19 cellular contexts compared by ENCODE assay signal in genomic region chr22:22219140-22219996, GRCh38. TPM values are rescaled to one million over a fixed set of nuclear protein-coding genes. Genes with fewer than 3 reads are reported as not detected.
"Had no signal": no experiment of that assay in that cellular context is flagged by ENCODE, and none has a peak within 500 bp of the region (broad histone marks: within the 10 kb centered on the region; RNA-seq: fewer than 3 reads in every experiment).

No MANE protein-coding gene starts in this region.

- H3K9ac ChIP-seq: parathyroid adenoma had no signal

- H3K9me3 Mint-ChIP-seq: activated naive CD4-positive, alpha-beta T cell treated with anti-CD3 and anti-CD28 coated beads, Interleukin-2, amount 50 U/mL, for 72 hours; activated T-cell treated with anti-CD3 and anti-CD28 coated beads, Interleukin-2, amount 50 U/mL, for 24 hours; nephron; stimulated activated naive CD8-positive, alpha-beta T cell treated with anti-CD3 and anti-CD28 coated beads, Interleukin-15, amount 100 ng/mL, for 72 hours had no signal

- DNase-seq: activated CD4-positive, alpha-beta T cell treated with anti-CD3 and anti-CD28 coated beads, Interleukin-2, amount 50 U/mL, for 1 hour; activated effector memory CD4-positive, alpha-beta T cell treated with anti-CD3 and anti-CD28 coated beads, Interleukin-2, amount 50 U/mL, for 16 hours; activated T-cell treated with anti-CD3 and anti-CD28 coated beads, Interleukin-2, amount 50 U/mL, for 24 hours; amniotic stem cell; effector memory CD4-positive, alpha-beta T cell; hippocampal formation; left ventricle myocardium superior; mesenchymal stem cell; stimulated activated CD4-positive, alpha-beta T cell treated with anti-CD3 and anti-CD28 coated beads, Interleukin-4, amount 100 ng/mL, for 4 hours; stimulated activated naive CD8-positive, alpha-beta T cell treated with anti-CD3 and anti-CD28 coated beads, Interleukin-15, amount 100 ng/mL, for 72 hours; testis; upper lobe of right lung had no signal

- H3K36me3 Mint-ChIP-seq: activated naive CD4-positive, alpha-beta T cell treated with anti-CD3 and anti-CD28 coated beads, Interleukin-2, amount 50 U/mL, for 72 hours had no signal

- ATAC-seq: activated naive CD4-positive, alpha-beta T cell treated with anti-CD3 and anti-CD28 coated beads, Interleukin-2, amount 50 U/mL, for 72 hours; body of pancreas; left ventricle myocardium superior; stimulated activated naive CD8-positive, alpha-beta T cell treated with anti-CD3 and anti-CD28 coated beads, Interleukin-15, amount 100 ng/mL, for 72 hours; upper lobe of right lung had no signal

- H3K4me1 ChIP-seq: parathyroid adenoma, testis, upper lobe of right lung had no signal

- H3K4me3 Mint-ChIP-seq: activated T-cell treated with anti-CD3 and anti-CD28 coated beads, Interleukin-2, amount 50 U/mL, for 24 hours; nephron; stimulated activated naive CD8-positive, alpha-beta T cell treated with anti-CD3 and anti-CD28 coated beads, Interleukin-15, amount 100 ng/mL, for 72 hours had no signal

- H3K27ac ChIP-seq: body of pancreas, epithelial cell of prostate, parathyroid adenoma, testis, upper lobe of right lung had no signal

- H3K27ac Mint-ChIP-seq: activated T-cell treated with anti-CD3 and anti-CD28 coated beads, Interleukin-2, amount 50 U/mL, for 24 hours; nephron; stimulated activated naive CD8-positive, alpha-beta T cell treated with anti-CD3 and anti-CD28 coated beads, Interleukin-15, amount 100 ng/mL, for 72 hours had no signal

- H3K27me3 ChIP-seq: body of pancreas, testis, upper lobe of right lung had no signal

- H3K4me1 Mint-ChIP-seq: nephron had no signal

- H3K9me3 ChIP-seq: body of pancreas, testis, upper lobe of right lung had no signal

- H3K36me3 ChIP-seq: upper lobe of right lung had no signal

- H3K27me3 Mint-ChIP-seq: activated T-cell treated with anti-CD3 and anti-CD28 coated beads, Interleukin-2, amount 50 U/mL, for 24 hours; stimulated activated naive CD8-positive, alpha-beta T cell treated with anti-CD3 and anti-CD28 coated beads, Interleukin-15, amount 100 ng/mL, for 72 hours had no signal

- H3K4me3 ChIP-seq: body of pancreas, testis, upper lobe of right lung had no signal

RNA-seq across cellular contexts. Expression of gene VPREB1, which starts 25.2 kb away (rescaled TPM):
- total RNA-seq: activated naive CD4-positive, alpha-beta T cell treated with anti-CD3 and anti-CD28 coated beads, Interleukin-2, amount 50 U/mL, for 72 hours; body of pancreas; kidney epithelial cell; left ventricle myocardium superior; skeletal muscle tissue; testis; upper lobe of right lung had no signal
